ENCODE assay signal across 25 cellular contexts in the genomic region with DNA sequence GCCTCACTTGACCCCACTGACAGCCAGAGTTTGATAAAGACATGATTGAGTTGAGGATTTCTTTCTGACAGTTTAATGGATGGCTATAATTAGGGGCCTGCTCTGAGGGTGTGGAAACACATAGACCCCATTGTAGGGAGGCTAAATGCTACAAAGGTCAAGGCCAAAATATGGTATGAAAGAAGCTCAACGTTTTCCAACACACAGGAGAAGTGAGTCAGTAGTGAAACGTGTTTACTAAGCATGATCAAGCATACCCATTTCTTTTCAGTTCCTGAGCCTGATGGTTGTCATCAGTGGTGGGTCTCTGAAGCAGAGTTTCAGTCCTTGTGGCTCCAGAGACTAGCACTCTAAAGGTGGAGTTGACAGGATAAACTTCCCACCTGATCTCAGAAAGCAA.
DNase-seq lines count a peak whose midpoint lies in the region; ATAC-seq, FAIRE-seq and TF ChIP-seq lines count a peak whose summit lies in the region.
"Had no signal": no experiment of that assay in that cellular context is flagged by ENCODE, and none has a peak within 500 bp of the region (broad histone marks: within the 10 kb centered on the region; RNA-seq: fewer than 3 reads in every experiment).

No MANE protein-coding gene starts in this region.

- CTCF ChIA-PET in A549 (lab: Yijun Ruan, JAX) (interaction anchor here (0.6 to 1.0 kb wide), 2 partner anchors 412 to 1758 kb away, joined by 3 read pairs; no protein-coding TSS in a partner anchor), RWPE1 (lab: Yijun Ruan, JAX) (no interaction called here)
- CTCF ChIA-PET in CD8-positive, alpha-beta memory T cell (lab: Charles Lee): no interaction called here

- H3K4me2 ChIP-seq in A549: no peak overlapping the region
- H3K4me2 ChIP-seq: BLaER1 treated with 17β-estradiol and CSF1 and Interleukin-3, amounts not matched to agents 10 nM and 100 nM; GM23338 had no signal

- no peaks in the 10 kb centered on the region for H3K9me3 Mint-ChIP-seq in CD8-positive, alpha-beta memory T cell
- H3K9me3 Mint-ChIP-seq: GM23338; natural killer cell treated with Interleukin-12 subunit alpha and Interleukin-12 subunit beta and Interleukin-15 and Interleukin-18, amount 100 ng/mL, for 72 hours had no signal

- ATAC-seq in A549: no peak
- ATAC-seq in HG03439 (IDR thresholded peaks at IDR 0.05; ENCODE audit: unreplicated experiment): no peak
- ATAC-seq: GM23338; natural killer cell treated with Interleukin-12 subunit alpha and Interleukin-12 subunit beta and Interleukin-15 and Interleukin-18, amount 100 ng/mL, for 72 hours had no signal

- TF ChIP-seq EP300 in A549 (IDR thresholded peaks at IDR 0.05): no peak

- peak in 1 of 2 experiments; percentile 4 for DNase-seq in A549 (ENCODE audit: low read depth in 1 of 2, low spot score in 1 of 2)
- peak; percentile 36 for DNase-seq in HT1080 (ENCODE audit: low read depth)
- DNase-seq in RWPE1 (ENCODE audit: low spot score): no peak
- DNase-seq in fibroblast of mammary gland (ENCODE audit: low read depth): peak; percentile 47
- DNase-seq in CD8-positive, alpha-beta memory T cell: no peak
- DNase-seq in D721Med (ENCODE audit: insufficient read length, low spot score): no peak
- DNase-seq in superior temporal gyrus (ENCODE audit: extremely low spot score): no peak
- DNase-seq: ACHN; activated CD4-positive, CD25-positive, alpha-beta regulatory T cell; activated naive CD4-positive, alpha-beta T cell treated with anti-CD3 and anti-CD28 coated beads, Interleukin-2, amount 50 U/mL, for 16 hours; activated T-cell treated with anti-CD3 and anti-CD28 coated beads, Interleukin-2, amount 50 U/mL, for 48 hours; anterior cingulate cortex; cerebellar nuclear complex; effector CD4-positive, alpha-beta T cell; NCI-H1105 treated with DMSO at 0.1 percent for 48 hours; NCI-H524; SJCRH30; stimulated activated CD4-positive, alpha-beta T cell treated with anti-CD3 and anti-CD28 coated beads, Interleukin-2, amount 100 ng/mL, for 24 hours; stimulated activated naive CD4-positive, alpha-beta T cell had no signal

- TF ChIP-seq RAD21 in A549 (conservative IDR thresholded peaks at IDR 0.05 in 1 of 2, IDR thresholded peaks at IDR 0.05 in 1 of 2): no peak

- H3K27me3 ChIP-seq in CD8-positive, alpha-beta memory T cell (ENCODE audit: insufficient read depth, low read length, poor library complexity, severe bottlenecking): peaks cover 5% of the 10 kb centered on the region
- H3K27me3 ChIP-seq: BLaER1 treated with 17β-estradiol and CSF1 and Interleukin-3, amounts not matched to agents 10 nM and 100 nM; SJCRH30 had no signal

- TF ChIP-seq CTCF in A549 (IDR thresholded peaks at IDR 0.05) (no peak), RWPE1 (conservative IDR thresholded peaks at IDR 0.05; ENCODE audit: low read depth) (no peak), fibroblast of mammary gland (conservative IDR thresholded peaks at IDR 0.05; ENCODE audit: control insufficient read depth, insufficient read depth, low read depth, low read length) (no peak), D721Med (IDR thresholded peaks at IDR 0.05; ENCODE audit: insufficient read depth, missing control alignments) (no peak)

- H3K27ac ChIP-seq in A549 (peak overlapping the region; percentile 57 to 86), RWPE1 (peak overlapping the region; percentile 61; the same call in 1 of the 2 replicates)
- H3K27ac ChIP-seq in CD8-positive, alpha-beta memory T cell (ENCODE audit: low read depth, low read length): no peak overlapping the region
- H3K27ac ChIP-seq: BLaER1 treated with 17β-estradiol and CSF1 and Interleukin-3, amounts not matched to agents 10 nM and 100 nM; SJCRH30 had no signal

- no peak overlapping the region for H3K4me3 Mint-ChIP-seq in CD8-positive, alpha-beta memory T cell
- H3K4me3 Mint-ChIP-seq: GM23338; mesothelial cell of epicardium; natural killer cell treated with Interleukin-12 subunit alpha and Interleukin-12 subunit beta and Interleukin-15 and Interleukin-18, amount 100 ng/mL, for 72 hours had no signal

- no peak for TF ChIP-seq POLR2A in A549 (IDR thresholded peaks at IDR 0.05; ENCODE audit: low read length)

- 22% methylated on average over 2 of the region's 2 CpGs for WGBS in A549 (ENCODE audit: missing lambda C conversion rate)

- H3K4me3 ChIP-seq in A549 (no peak overlapping the region), fibroblast of mammary gland (ENCODE audit: control insufficient read depth, low read depth, low read length) (no peak overlapping the region)
- no peak overlapping the region for H3K4me3 ChIP-seq in CD8-positive, alpha-beta memory T cell (ENCODE audit: low read length)
- H3K4me3 ChIP-seq: BLaER1 treated with 17β-estradiol and CSF1 and Interleukin-3, amounts not matched to agents 10 nM and 100 nM; GM23338; SJCRH30 had no signal

- POLR2A ChIA-PET in A549 (lab: Yijun Ruan, JAX): no interaction called here
- POLR2A ChIA-PET in RWPE1 (lab: Yijun Ruan, JAX; ENCODE audit: low non-redundant PET): no interaction called here
- POLR2A ChIA-PET in CD8-positive, alpha-beta memory T cell (lab: Charles Lee): no interaction called here

- H3K4me1 ChIP-seq in A549: peaks cover 7% of the 10 kb centered on the region; the same call in 2 of the 3 replicates
- no peaks in the 10 kb centered on the region for H3K4me1 ChIP-seq in CD8-positive, alpha-beta memory T cell (ENCODE audit: insufficient read depth, low read length)
- H3K4me1 ChIP-seq: BLaER1 treated with 17β-estradiol and CSF1 and Interleukin-3, amounts not matched to agents 10 nM and 100 nM had no signal

- H3K36me3 ChIP-seq in CD8-positive, alpha-beta memory T cell (ENCODE audit: insufficient read depth, low read length): no peaks in the 10 kb centered on the region
- H3K36me3 ChIP-seq: BLaER1 treated with 17β-estradiol and CSF1 and Interleukin-3, amounts not matched to agents 10 nM and 100 nM; SJCRH30 had no signal

- H3K36me3 Mint-ChIP-seq in CD8-positive, alpha-beta memory T cell: no peaks in the 10 kb centered on the region
- H3K36me3 Mint-ChIP-seq: mesothelial cell of epicardium; natural killer cell treated with Interleukin-12 subunit alpha and Interleukin-12 subunit beta and Interleukin-15 and Interleukin-18, amount 100 ng/mL, for 72 hours had no signal

- H3K27me3 Mint-ChIP-seq in CD8-positive, alpha-beta memory T cell: peaks cover 9 to 26% of the 10 kb centered on the region in 2 donors

- no peak overlapping the region for H3K27ac Mint-ChIP-seq in CD8-positive, alpha-beta memory T cell
- H3K27ac Mint-ChIP-seq: GM23338; mesothelial cell of epicardium; natural killer cell treated with Interleukin-12 subunit alpha and Interleukin-12 subunit beta and Interleukin-15 and Interleukin-18, amount 100 ng/mL, for 72 hours had no signal

- FAIRE-seq in A549 (lab: Jason Lieb, UNC) (no peak), D721Med (lab: Jason Lieb, UNC) (no peak)
- FAIRE-seq: G401.6 had no signal

- H3K4me1 Mint-ChIP-seq in CD8-positive, alpha-beta memory T cell: no peaks in the 10 kb centered on the region

- peaks cover 5% of the 10 kb centered on the region; the same call in 1 of the 3 replicates for H3K9me3 ChIP-seq in A549
- H3K9me3 ChIP-seq in CD8-positive, alpha-beta memory T cell (ENCODE audit: low read length): no peaks in the 10 kb centered on the region
- H3K9me3 ChIP-seq: SJCRH30 had no signal

TF ChIP-seq in A549, 52 proteins besides CTCF, POLR2A, EP300 and RAD21:
- no peak for TF ChIP-seq MAFK (IDR thresholded peaks at IDR 0.05; ENCODE audit: partially characterized antibody)
- TF ChIP-seq JUNB (IDR thresholded peaks at IDR 0.05): no peak
- TF ChIP-seq NR3C1 (IDR thresholded peaks at IDR 0.05): no peak
- no peak for TF ChIP-seq RARB (CRISPR knock-in tag; IDR thresholded peaks at IDR 0.05)
- TF ChIP-seq HMGXB4 (CRISPR knock-in tag; IDR thresholded peaks at IDR 0.05; ENCODE audit: borderline replicate concordance): no peak
- no peak for TF ChIP-seq CBX8 (IDR thresholded peaks at IDR 0.05)
- no peak for TF ChIP-seq FOSB (CRISPR knock-in tag; IDR thresholded peaks at IDR 0.05)
- TF ChIP-seq, protein P1, sequence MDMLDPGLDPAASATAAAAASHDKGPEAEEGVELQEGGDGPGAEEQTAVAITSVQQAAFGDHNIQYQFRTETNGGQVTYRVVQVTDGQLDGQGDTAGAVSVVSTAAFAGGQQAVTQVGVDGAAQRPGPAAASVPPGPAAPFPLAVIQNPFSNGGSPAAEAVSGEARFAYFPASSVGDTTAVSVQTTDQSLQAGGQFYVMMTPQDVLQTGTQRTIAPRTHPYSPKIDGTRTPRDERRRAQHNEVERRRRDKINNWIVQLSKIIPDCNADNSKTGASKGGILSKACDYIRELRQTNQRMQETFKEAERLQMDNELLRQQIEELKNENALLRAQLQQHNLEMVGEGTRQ (IDR thresholded peaks at IDR 0.05): no peak
- TF ChIP-seq, protein P2, sequence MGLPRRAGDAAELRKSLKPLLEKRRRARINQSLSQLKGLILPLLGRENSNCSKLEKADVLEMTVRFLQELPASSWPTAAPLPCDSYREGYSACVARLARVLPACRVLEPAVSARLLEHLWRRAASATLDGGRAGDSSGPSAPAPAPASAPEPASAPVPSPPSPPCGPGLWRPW (IDR thresholded peaks at IDR 0.05): no peak
- TF ChIP-seq BCL3 (IDR thresholded peaks at IDR 0.05): no peak
- TF ChIP-seq JUN (IDR thresholded peaks at IDR 0.05): no peak
- no peak for TF ChIP-seq TFCP2L1 (CRISPR knock-in tag; IDR thresholded peaks at IDR 0.05)
- TF ChIP-seq TP53 (CRISPR knock-in tag; IDR thresholded peaks at IDR 0.05): no peak

Comparison
In these comparisons a context has a peak if more than half of its experiments do, and no peak if none do; other contexts are left out.
1. DNase-seq: peak in HT1080 (single experiment) and fibroblast of mammary gland (single experiment); none in RWPE1 (single experiment), CD8-positive, alpha-beta memory T cell (0 of 5), D721Med (single experiment) and superior temporal gyrus (single experiment).